10 cellular contexts compared by ENCODE assay signal in genomic region chr16:354286-354881, GRCh38. TPM values are rescaled to one million over a fixed set of nuclear protein-coding genes. Genes with fewer than 3 reads are reported as not detected.
DNase-seq lines count a peak whose midpoint lies in the region; ATAC-seq and TF ChIP-seq lines count a peak whose summit lies in the region.
"Had no signal": no experiment of that assay in that cellular context is flagged by ENCODE, and none has a peak within 500 bp of the region (broad histone marks: within the 10 kb centered on the region; RNA-seq: fewer than 3 reads in every experiment).

No MANE protein-coding gene starts in this region.

- H3K27ac ChIP-seq in GM23338 (ENCODE audit: low read depth): no peak overlapping the region
- peak overlapping the region; percentile 77 for H3K27ac ChIP-seq in neutrophil

- no peaks in the 10 kb centered on the region for H3K36me3 ChIP-seq in GM23338 (ENCODE audit: insufficient read depth)
- H3K36me3 ChIP-seq in neutrophil: peaks cover 5% of the 10 kb centered on the region
- H3K36me3 ChIP-seq: Peyer's patch had no signal

- TF ChIP-seq CTCF in GM23338 (conservative IDR thresholded peaks at IDR 0.05; ENCODE audit: low read depth in 2 of 2): no peak
- no peak for TF ChIP-seq CTCF in epithelial cell of esophagus (IDR thresholded peaks at IDR 0.05; ENCODE audit: insufficient read depth, low read depth, low read length, missing control alignments)
- no peak for TF ChIP-seq CTCF in neutrophil (IDR thresholded peaks at IDR 0.05)

- POLR2A ChIA-PET in T-cell (lab: Charles Lee): interaction anchor here in 1 of 2 donors (0.6 kb wide), 1 partner anchor 112 kb away, joined by 7 read pairs; no protein-coding TSS in a partner anchor

- H3K36me3 Mint-ChIP-seq in GM23338 (ENCODE audit: low read depth): peaks cover 9% of the 10 kb centered on the region
- H3K36me3 Mint-ChIP-seq in T-cell: peaks cover 6% of the 10 kb centered on the region

- no peak overlapping the region for H3K4me2 ChIP-seq in GM23338

- DNase-seq in GM23338 (ENCODE audit: low spot score) (no peak), T-cell (peak in 1 of 34 experiments; percentile 22), epithelial cell of esophagus (ENCODE audit: low read depth) (peak; percentile 97), CD1c-positive myeloid dendritic cell (ENCODE audit: extremely low spot score) (no peak), cortex of kidney (lab: John Stamatoyannopoulos, UW) (no peak), COLO668 (lab: John Stamatoyannopoulos, UW; ENCODE audit: unreplicated experiment) (no peak)
- DNase-seq: NCI-H446, Peyer's patch, T-helper 9 cell had no signal

- no peak for ATAC-seq in GM23338
- no peak for ATAC-seq in T-cell (replicated peaks in 1 of 4)

- H3K27me3 Mint-ChIP-seq in GM23338 (ENCODE audit: insufficient read depth, low read depth, poor library complexity) (peaks cover 3% of the 10 kb centered on the region), T-cell (no peaks in the 10 kb centered on the region)

- H2AFZ ChIP-seq in GM23338: no peak overlapping the region

- H4K20me1 ChIP-seq in GM23338 (replicated peaks; ENCODE audit: insufficient read depth): peaks cover 19% of the 10 kb centered on the region

- peaks cover 25% of the 10 kb centered on the region for H3K79me2 ChIP-seq in GM23338 (replicated peaks; ENCODE audit: insufficient read depth)

- peak overlapping the region; percentile 12; the same call in 1 of the 3 replicates for H3K4me3 Mint-ChIP-seq in GM23338
- H3K4me3 Mint-ChIP-seq in T-cell: peak overlapping the region; percentile 48 to 84 (median 73)

- H3K9me2 ChIP-seq in GM23338 (ENCODE audit: insufficient read depth): no peaks in the 10 kb centered on the region

- H3K27ac Mint-ChIP-seq in GM23338 (no peak overlapping the region), T-cell (peak overlapping the region; percentile 90 to 96)

- H3K9me3 Mint-ChIP-seq in GM23338 (no peaks in the 10 kb centered on the region), T-cell (no peaks in the 10 kb centered on the region)

- H3K4me1 ChIP-seq in GM23338 (ENCODE audit: insufficient read depth) (no peaks in the 10 kb centered on the region; the same call in 1 of the 2 replicates), neutrophil (ENCODE audit: control insufficient read depth in 1 of 2, insufficient read depth in 1 of 2, low read depth in 1 of 2, low read length in 1 of 2) (peaks cover 22 to 28% of the 10 kb centered on the region in 2 experiments)

- no peaks in the 10 kb centered on the region for H3K9me3 ChIP-seq in neutrophil
- H3K9me3 ChIP-seq: Peyer's patch had no signal

- H3K4me3 ChIP-seq in GM23338 (no peak overlapping the region), epithelial cell of esophagus (ENCODE audit: low read length) (no peak overlapping the region), neutrophil (ENCODE audit: low read depth in 1 of 2, low read length in 1 of 2) (no peak overlapping the region)
- H3K4me3 ChIP-seq: Peyer's patch had no signal

- peaks cover 11% of the 10 kb centered on the region for H3K4me1 Mint-ChIP-seq in GM23338
- H3K4me1 Mint-ChIP-seq in T-cell: peaks cover 39 to 45% (median 43%) of the 10 kb centered on the region in 3 donors

- peaks cover 3% of the 10 kb centered on the region; the same call in 1 of the 2 replicates for H3F3A ChIP-seq in GM23338 (replicated peaks; ENCODE audit: low read depth)

- no peaks in the 10 kb centered on the region for H3K27me3 ChIP-seq in GM23338 (ENCODE audit: insufficient read depth)
- H3K27me3 ChIP-seq in neutrophil: no peaks in the 10 kb centered on the region
- H3K27me3 ChIP-seq: Peyer's patch had no signal

- CTCF ChIA-PET in T-cell (lab: Charles Lee): no interaction called here

TF ChIP-seq in GM23338, 12 proteins besides CTCF, POLR2A, EP300 and RAD21 (continues in another document):
- TF ChIP-seq STAT1 (IDR thresholded peaks at IDR 0.05; ENCODE audit: unreplicated experiment): no peak
- TF ChIP-seq JUNB (IDR thresholded peaks at IDR 0.05; ENCODE audit: unreplicated experiment): no peak
- TF ChIP-seq EZH2 (IDR thresholded peaks at IDR 0.05; ENCODE audit: low read depth, unreplicated experiment): no peak
- TF ChIP-seq ZNF462 (CRISPR knock-in tag; IDR thresholded peaks at IDR 0.05): no peak
- no peak for TF ChIP-seq NANOG (IDR thresholded peaks at IDR 0.05; ENCODE audit: borderline replicate concordance)

RNA-seq across cellular contexts. Expression of gene AXIN1, which starts 1.9 kb away (rescaled TPM):
- 50.6 and 54.5 TPM in 2 replicates for total RNA-seq in GM23338 (2014; rRNA removed; shearing (Covaris generic))
- 14.3 and 15.0 TPM in 2 replicates for polyA plus RNA-seq in GM23338 (2016; fragmentation: Nextera tagmentation; extraction: Ambion mirVana)
- 10 to 100 TPM; 38.5 to 58.9 (median 50.4) TPM for total RNA-seq in T-cell

RNA-seq across cellular contexts. Expression of gene MRPL28, which starts 16.0 kb away (rescaled TPM):
- total RNA-seq in GM23338 (2014; rRNA removed; shearing (Covaris generic)): 115 and 169 TPM in 2 replicates
- polyA plus RNA-seq in GM23338 (2016; fragmentation: Nextera tagmentation; extraction: Ambion mirVana): 129 and 135 TPM in 2 replicates
- total RNA-seq in T-cell: 10 to 100 TPM; 29.3 to 43.8 (median 34.5) TPM

RNA-seq across cellular contexts. Expression of gene PGAP6, which starts 27.4 kb away (rescaled TPM):
- 98.7 and 112 TPM in 2 replicates for total RNA-seq in GM23338 (2014; rRNA removed; shearing (Covaris generic))
- polyA plus RNA-seq in GM23338 (2016; fragmentation: Nextera tagmentation; extraction: Ambion mirVana): 25.1 and 29.5 TPM in 2 replicates
- 100 to 1,000 TPM in 4 of 5 donors, 10 to 100 TPM in 1; 34.9 to 143 (median 122) TPM for total RNA-seq in T-cell

RNA-seq across cellular contexts. Expression of gene NME4, which starts 42.6 kb away (rescaled TPM):
- total RNA-seq in GM23338 (2014; rRNA removed; shearing (Covaris generic)): 228 and 249 TPM in 2 replicates
- polyA plus RNA-seq in GM23338 (2016; fragmentation: Nextera tagmentation; extraction: Ambion mirVana): 511 and 521 TPM in 2 replicates
- 10 to 100 TPM; 32.5 to 48.4 (median 41.3) TPM for total RNA-seq in T-cell

RNA-seq across cellular contexts. Expression of gene DECR2, which starts 47.3 kb away (rescaled TPM):
- 17.9 and 26.9 TPM in 2 replicates for total RNA-seq in GM23338 (2014; rRNA removed; shearing (Covaris generic))
- polyA plus RNA-seq in GM23338 (2016; fragmentation: Nextera tagmentation; extraction: Ambion mirVana): 19.0 and 20.3 TPM in 2 replicates
- 10 to 100 TPM; 10.5 to 17.6 (median 11.3) TPM for total RNA-seq in T-cell
